8 cellular contexts compared by ENCODE assay signal in the genomic region with DNA sequence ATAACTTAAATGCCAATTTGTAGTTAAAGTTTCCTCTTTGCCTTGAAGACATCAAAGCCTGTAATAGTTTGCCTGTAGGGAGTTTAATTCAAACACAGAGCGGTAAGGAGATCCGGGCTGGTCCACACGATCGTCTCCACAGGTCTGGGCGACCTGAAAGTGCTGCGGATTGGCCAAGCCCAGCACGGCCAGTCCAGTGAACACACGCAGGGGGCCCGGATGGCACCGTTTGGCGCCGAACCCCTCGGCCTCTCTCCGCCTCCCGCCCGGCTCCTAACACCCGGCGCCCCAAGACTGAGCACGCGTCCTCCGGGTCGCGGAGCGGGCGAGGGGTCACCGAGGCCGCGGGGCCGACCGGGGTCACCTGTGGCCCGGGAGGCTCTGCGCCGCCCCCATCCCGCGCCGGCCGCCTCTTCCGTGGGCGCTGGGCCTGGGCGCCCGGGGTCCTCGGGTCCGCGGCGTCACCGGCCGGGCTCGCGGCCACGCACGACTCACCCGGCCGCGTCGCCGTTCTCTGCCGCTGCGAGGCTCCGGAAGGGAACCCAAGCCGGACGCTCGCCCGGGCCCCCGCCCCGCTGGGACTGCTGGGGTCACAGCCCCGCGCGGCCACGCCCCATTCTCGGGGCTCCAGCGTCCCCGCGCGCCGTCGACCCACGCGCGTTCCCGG. TPM values are rescaled to one million over a fixed set of nuclear protein-coding genes. Genes with fewer than 3 reads are reported as not detected.
DNase-seq lines count a peak whose midpoint lies in the region; ATAC-seq, FAIRE-seq and TF ChIP-seq lines count a peak whose summit lies in the region.

No MANE protein-coding gene starts in this region.

- no peak for TF ChIP-seq CTCF in GM13977 (IDR thresholded peaks at IDR 0.05; ENCODE audit: extremely low read depth, insufficient read depth, missing control alignments)
- TF ChIP-seq CTCF in PC-3 (conservative IDR thresholded peaks at IDR 0.05; ENCODE audit: low read depth, low read length) = no peak
- no peak for TF ChIP-seq CTCF in fibroblast of lung (conservative IDR thresholded peaks at IDR 0.05 in 1 of 2, IDR thresholded peaks at IDR 0.05 in 1 of 2; ENCODE audit: low read depth in 1 of 2, low read length in 2 of 2)
- TF ChIP-seq CTCF in D721Med (IDR thresholded peaks at IDR 0.05; ENCODE audit: insufficient read depth, missing control alignments) = no peak

- peak overlapping the region; percentile 81 for H3K27ac Mint-ChIP-seq in activated T-helper 2 cell treated with anti-CD3 and anti-CD28 coated beads, Interferon-gamma antibody, Interleukin-2, Interleukin-4, amounts not matched to agents 10 μg/mL and 5 μg/mL and 100 μg/mL, durations not matched to agents 14 hours and 24 hours and 36 hours

- peak overlapping the region; percentile 83 for H3K4me3 Mint-ChIP-seq in activated T-helper 2 cell treated with anti-CD3 and anti-CD28 coated beads, Interferon-gamma antibody, Interleukin-2, Interleukin-4, amounts not matched to agents 10 μg/mL and 5 μg/mL and 100 μg/mL, durations not matched to agents 14 hours and 24 hours and 36 hours (ENCODE audit: low read depth)

- CTCF ChIA-PET in PC-3 (lab: Charles Lee) = no interaction called here

- no peaks in the 10 kb centered on the region for H3K9me2 ChIP-seq in PC-3 (replicated peaks; ENCODE audit: low read length)

- H3K9me3 ChIP-seq in PC-3 (ENCODE audit: low read length) = no peaks in the 10 kb centered on the region
- H3K9me3 ChIP-seq in fibroblast of lung (ENCODE audit: control insufficient read depth, insufficient read depth, low read depth, low read length) = no peaks in the 10 kb centered on the region
- no peaks in the 10 kb centered on the region for H3K9me3 ChIP-seq in stomach smooth muscle (ENCODE audit: control insufficient read depth in 2 of 2, low read length in 2 of 2)

- H3K27me3 ChIP-seq in PC-3 (ENCODE audit: low read length) (no peaks in the 10 kb centered on the region), fibroblast of lung (ENCODE audit: control insufficient read depth, insufficient read depth, low read length) (no peaks in the 10 kb centered on the region), stomach smooth muscle (ENCODE audit: control insufficient read depth in 1 of 2, insufficient read depth in 2 of 2, low read length in 2 of 2) (no peaks in the 10 kb centered on the region)

- no peak for FAIRE-seq in D721Med (lab: Jason Lieb, UNC)

- in situ Hi-C loops in GM13977 (cut with MboI; ENCODE audit: low pct_unique_long_range_greater_than_20kb, low sequenced_read_pairs, unreplicated experiment) = no loop called here

- peaks cover 11% of the 10 kb centered on the region for H3K27me3 Mint-ChIP-seq in activated T-helper 2 cell treated with anti-CD3 and anti-CD28 coated beads, Interferon-gamma antibody, Interleukin-2, Interleukin-4, amounts not matched to agents 10 μg/mL and 5 μg/mL and 100 μg/mL, durations not matched to agents 14 hours and 24 hours and 36 hours (ENCODE audit: low read depth)

- H3K4me1 Mint-ChIP-seq in activated T-helper 2 cell treated with anti-CD3 and anti-CD28 coated beads, Interferon-gamma antibody, Interleukin-2, Interleukin-4, amounts not matched to agents 10 μg/mL and 5 μg/mL and 100 μg/mL, durations not matched to agents 14 hours and 24 hours and 36 hours (ENCODE audit: low read depth) = peaks cover 38% of the 10 kb centered on the region

- no TSS peak for BruUV-seq in PC-3 (replicated peaks; lab: Mats Ljungman, UMichigan)

- peak overlapping the region; percentile 80 for H3K27ac ChIP-seq in PC-3 (ENCODE audit: low read length)
- H3K27ac ChIP-seq in fibroblast of lung (ENCODE audit: insufficient read depth, low read length) = peak overlapping the region; percentile 85
- peak overlapping the region; percentile 95 for H3K27ac ChIP-seq in stomach smooth muscle (ENCODE audit: low read length)

- peak; percentile 75 for ATAC-seq in PC-3
- no peak for ATAC-seq in HG03565 (IDR thresholded peaks at IDR 0.05; ENCODE audit: unreplicated experiment)

- POLR2A ChIA-PET in PC-3 (lab: Charles Lee; ENCODE audit: unreplicated experiment) = interaction anchor here (0.6 kb wide), 1 partner anchor 12 kb away, joined by 5 read pairs; no protein-coding TSS in a partner anchor

- 0 out of 2 replicates have a peak, but pooled peaks cover 2% of the 10 kb centered on the region for H3K36me3 ChIP-seq in PC-3 (ENCODE audit: low read depth, low read length)
- no peaks in the 10 kb centered on the region for H3K36me3 ChIP-seq in fibroblast of lung (ENCODE audit: control insufficient read depth, insufficient read depth, low read length)
- no peaks in the 10 kb centered on the region for H3K36me3 ChIP-seq in stomach smooth muscle (ENCODE audit: control insufficient read depth in 2 of 2, insufficient read depth in 2 of 2, low read length in 2 of 2)

- H3K4me3 ChIP-seq in PC-3 (ENCODE audit: low read length) (peak overlapping the region; percentile 87), fibroblast of lung (replicated peaks in 1 of 4; ENCODE audit: control extremely low read depth in 1 of 4, insufficient read depth in 1 of 4, low read depth in 3 of 4, low read length in 4 of 4) (peak overlapping the region; percentile 65 to 70 (median 68)), stomach smooth muscle (ENCODE audit: low read length in 2 of 2) (peak overlapping the region; percentile 83)

- H3K9ac ChIP-seq in PC-3 (ENCODE audit: low read length) (peak overlapping the region; percentile 92), fibroblast of lung (ENCODE audit: insufficient read depth, low read length) (peak overlapping the region; percentile 82), stomach smooth muscle (ENCODE audit: low read length in 2 of 2) (peak overlapping the region; percentile 72 to 94)

- peaks cover 23% of the 10 kb centered on the region for H3K36me3 Mint-ChIP-seq in activated T-helper 2 cell treated with anti-CD3 and anti-CD28 coated beads, Interferon-gamma antibody, Interleukin-2, Interleukin-4, amounts not matched to agents 10 μg/mL and 5 μg/mL and 100 μg/mL, durations not matched to agents 14 hours and 24 hours and 36 hours (ENCODE audit: low read depth)

- H3K4me2 ChIP-seq in PC-3 (ENCODE audit: low read length) = peak overlapping the region; percentile 83
- peak overlapping the region; percentile 92 for H3K4me2 ChIP-seq in fibroblast of lung (ENCODE audit: extremely low read depth, insufficient read depth, low read length)

- intact Hi-C loops in PC-3 (cut with micrococcal nuclease) = loop anchor here (1.0 kb wide), 1 partner anchor 18 kb away; no protein-coding TSS in a partner anchor
- intact Hi-C loops in activated T-helper 2 cell treated with anti-CD3 and anti-CD28 coated beads, Interferon-gamma antibody, Interleukin-2, Interleukin-4, amounts not matched to agents 10 μg/mL and 5 μg/mL and 100 μg/mL, durations not matched to agents 14 hours and 24 hours and 36 hours (cut with micrococcal nuclease) = loop anchor here (1.0 to 2.0 kb wide), 3 partner anchors 18 to 31 kb away; no protein-coding TSS in a partner anchor

- H3F3A ChIP-seq in PC-3 (ENCODE audit: low read length, unreplicated experiment) = no peaks in the 10 kb centered on the region

- peaks cover 65% of the 10 kb centered on the region for H3K79me2 ChIP-seq in PC-3 (ENCODE audit: low read length)
- H3K79me2 ChIP-seq in fibroblast of lung (ENCODE audit: control insufficient read depth, insufficient read depth, low read length) = peaks cover 26% of the 10 kb centered on the region

- H3K4me1 ChIP-seq in PC-3 (ENCODE audit: insufficient read depth, low read length) (peaks cover 25% of the 10 kb centered on the region), fibroblast of lung (ENCODE audit: control insufficient read depth, extremely low read depth, insufficient read depth, low read length) (no peaks in the 10 kb centered on the region), stomach smooth muscle (ENCODE audit: control insufficient read depth, insufficient read depth, low read length) (peaks cover 13% of the 10 kb centered on the region)

- H4K20me1 ChIP-seq in PC-3 (ENCODE audit: low read length) = no peaks in the 10 kb centered on the region
- no peaks in the 10 kb centered on the region for H4K20me1 ChIP-seq in fibroblast of lung (ENCODE audit: control insufficient read depth, extremely low read depth, insufficient read depth, low read length)

- peak overlapping the region; percentile 91 for H2AFZ ChIP-seq in PC-3 (ENCODE audit: low read length)
- H2AFZ ChIP-seq in fibroblast of lung (ENCODE audit: low read length) = no peak overlapping the region

- no peaks in the 10 kb centered on the region for H3K9me3 Mint-ChIP-seq in activated T-helper 2 cell treated with anti-CD3 and anti-CD28 coated beads, Interferon-gamma antibody, Interleukin-2, Interleukin-4, amounts not matched to agents 10 μg/mL and 5 μg/mL and 100 μg/mL, durations not matched to agents 14 hours and 24 hours and 36 hours

- DNase-seq in GM13977 (ENCODE audit: low spot score) = peak; percentile 60
- peak; percentile 58 for DNase-seq in PC-3
- DNase-seq in activated T-helper 2 cell treated with anti-CD3 and anti-CD28 coated beads, Interferon-gamma antibody, Interleukin-2, Interleukin-4, amounts not matched to agents 10 μg/mL and 5 μg/mL and 100 μg/mL, durations not matched to agents 14 hours and 24 hours and 36 hours (ENCODE audit: low spot score) = peak; percentile 32
- peak; percentile 47 to 56 for DNase-seq in fibroblast of lung (ENCODE audit: low read depth in 2 of 2)
- peak; percentile 70 for DNase-seq in myocyte (ENCODE audit: low read depth)
- no peak for DNase-seq in D721Med (ENCODE audit: insufficient read length, low spot score)

RNA-seq across cellular contexts. Expression of gene SERPINB6, which starts 0.5 kb away (rescaled TPM):
- total RNA-seq in PC-3 (2014; rRNA removed) (119 and 140 TPM in 2 replicates), fibroblast of lung (71.7 and 83.9 TPM in 2 replicates), myocyte (128 and 137 TPM in 2 replicates)
- 72.0 and 73.0 TPM in 2 replicates for total RNA-seq in activated T-helper 2 cell treated with anti-CD3 and anti-CD28 coated beads, Interferon-gamma antibody, Interleukin-2, Interleukin-4, amounts not matched to agents 10 μg/mL and 5 μg/mL and 100 μg/mL, durations not matched to agents 14 hours and 24 hours and 36 hours
- 158 and 181 TPM in 2 replicates for polyA plus RNA-seq in fibroblast of lung
- polyA plus RNA-seq in fibroblast of lung (2012) = 142 and 157 TPM in 2 replicates
- polyA minus RNA-seq in fibroblast of lung (ENCODE audit: low replicate concordance) = 180 and 182 TPM in 2 replicates
- 118 TPM for polyA plus RNA-seq in myocyte (2012)

RNA-seq across cellular contexts. Expression of gene NQO2, which starts 28.8 kb away (rescaled TPM):
- total RNA-seq in PC-3 (2014; rRNA removed) (21.5 and 26.8 TPM in 2 replicates), fibroblast of lung (12.1 and 18.7 TPM in 2 replicates), myocyte (25.8 and 26.3 TPM in 2 replicates)
- 42.5 and 45.6 TPM in 2 replicates for total RNA-seq in activated T-helper 2 cell treated with anti-CD3 and anti-CD28 coated beads, Interferon-gamma antibody, Interleukin-2, Interleukin-4, amounts not matched to agents 10 μg/mL and 5 μg/mL and 100 μg/mL, durations not matched to agents 14 hours and 24 hours and 36 hours
- 13.5 and 40.8 TPM in 2 replicates for polyA plus RNA-seq in fibroblast of lung
- polyA plus RNA-seq in fibroblast of lung (2012) = 15.2 and 45.3 TPM in 2 replicates
- 5.3 and 9.2 TPM in 2 replicates for polyA minus RNA-seq in fibroblast of lung (ENCODE audit: low replicate concordance)
- 45.4 TPM for polyA plus RNA-seq in myocyte (2012)
